Comparison of ENCODE assay signal across 9 cellular contexts in genomic region chr5:128083811-128084227, GRCh38. TPM values are rescaled to one million over a fixed set of nuclear protein-coding genes. Genes with fewer than 3 reads are reported as not detected.
DNase-seq lines count a peak whose midpoint lies in the region; ATAC-seq, FAIRE-seq and TF ChIP-seq lines count a peak whose summit lies in the region.
"Had no signal": no experiment of that assay in that cellular context is flagged by ENCODE, and none has a peak within 500 bp of the region (broad histone marks: within the 10 kb centered on the region; RNA-seq: fewer than 3 reads in every experiment).

No MANE protein-coding gene starts in this region.

- intact Hi-C loops in pancreas (cut with DNase I), result no loop called here

- no peak for FAIRE-seq in pancreas (lab: Jason Lieb, UNC)
- FAIRE-seq: islet of Langerhans had no signal

- peak overlapping the region; percentile 94; the same call in 1 of the 2 replicates for H3K27ac ChIP-seq in SJCRH30
- H3K27ac ChIP-seq in pancreas, result peak overlapping the region; percentile 92 to 98 (median 96)

- no peak for DNase-seq in activated CD4-positive, CD25-positive, alpha-beta regulatory T cell treated with anti-CD3 and anti-CD28 coated beads, Interleukin-2, amount 50 U/mL, for 72 hours
- DNase-seq in SJCRH30, result peak in 1 of 2 experiments; percentile 59
- peak; percentile 23 for DNase-seq in fibroblast of peridontal ligament (ENCODE audit: extremely low read depth)
- peak in 1 of 6 donors; percentile 69 for DNase-seq in pancreas
- no peak for DNase-seq in SIG-M5 treated with dmso at 0.1 percent for 504 hours (lab: John Stamatoyannopoulos, UW; ENCODE audit: unreplicated experiment)
- DNase-seq in cerebellar nuclear complex (lab: John Stamatoyannopoulos, UW), result no peak

- H3K27me3 ChIP-seq in SJCRH30 (no peaks in the 10 kb centered on the region), pancreas (no peaks in the 10 kb centered on the region)

- TF ChIP-seq CTCF in pancreas (IDR thresholded peaks at IDR 0.05), result no peak

- H3K9me3 ChIP-seq in SJCRH30 (replicated peaks), result no peaks in the 10 kb centered on the region
- no peaks in the 10 kb centered on the region for H3K9me3 ChIP-seq in pancreas

- H3K4me3 ChIP-seq in SJCRH30, result peak overlapping the region; percentile 98
- H3K4me3 ChIP-seq in pancreas, result peak overlapping the region; percentile 70 to 93 (median 90)

- H3K36me3 ChIP-seq in SJCRH30 (no peaks in the 10 kb centered on the region), pancreas (no peaks in the 10 kb centered on the region)

- H3K4me1 ChIP-seq in SJCRH30 (peaks cover 3% of the 10 kb centered on the region; the same call in 1 of the 2 replicates), pancreas (peaks cover 0 to 40% (median 34%) of the 10 kb centered on the region in 3 donors)

- whole genome bisulfite sequencing in pancreas, 2 donors, result 0% methylated on average over 51 to 53 of the region's 53 CpGs

- ATAC-seq in activated CD4-positive, CD25-positive, alpha-beta regulatory T cell treated with anti-CD3 and anti-CD28 coated beads, Interleukin-2, amount 50 U/mL, for 24 hours, result peak; percentile 8
- peak; percentile 36 for ATAC-seq in HG02798 (IDR thresholded peaks at IDR 0.05; ENCODE audit: poor library complexity, unreplicated experiment)
- ATAC-seq in pancreas, result peak; percentile 28 to 42 (median 36)

RNA-seq across cellular contexts. Expression of gene SLC12A2, which starts 0.3 kb away (rescaled TPM):
- 29.1 and 31.4 TPM in 2 replicates for total RNA-seq in SJCRH30 (2014; rRNA removed; shearing (Covaris generic))
- total RNA-seq in pancreas, result 10 to 100 TPM in 4 of 6 donors, 1 to 10 TPM in 2; 7.3 to 67.4 (median 12.5) TPM
- 1 to 10 TPM; 2.1 to 2.7 TPM for polyA plus RNA-seq in pancreas
